In genomic region chr17:29293890-29294579, GRCh38 we compare ENCODE assay signal across 8 cellular contexts. TPM values are rescaled to one million over a fixed set of nuclear protein-coding genes. Genes with fewer than 3 reads are reported as not detected.
DNase-seq lines count a peak whose midpoint lies in the region; ATAC-seq and TF ChIP-seq lines count a peak whose summit lies in the region.

Gene NUFIP2 (minus strand): TSS chr17:29294148. CDS start chr17:29294059, 89 bp downstream.

- H2AFZ ChIP-seq in PC-3 (ENCODE audit: low read length) = peak within 1 kb of the TSS; percentile 97

- peak; percentile 15; the same call in 1 of the 2 replicates for TF ChIP-seq EP300 in Ishikawa (IDR thresholded peaks at IDR 0.05; ENCODE audit: borderline replicate concordance)

- no peaks in the 10 kb centered on the region for H3K9me2 ChIP-seq in PC-3 (replicated peaks; ENCODE audit: low read length)

- intact Hi-C loops in PC-3 (cut with micrococcal nuclease) = loop anchor here (5.0 kb wide), 1 partner anchor 147 kb away; no protein-coding TSS in a partner anchor

- H3F3A ChIP-seq in PC-3 (ENCODE audit: low read length, unreplicated experiment) = no peaks in the 10 kb centered on the region

- H3K9me3 ChIP-seq in PC-3 (ENCODE audit: low read length) (no peaks in the 10 kb centered on the region), mononuclear cell (ENCODE audit: low read depth, low read length) (no peaks in the 10 kb centered on the region)

- POLR2A ChIA-PET in PC-3 (lab: Charles Lee; ENCODE audit: unreplicated experiment) = interaction anchor here (0.6 kb wide), 5 partner anchors 15 to 267 kb away, joined by 3 to 12 read pairs (median 3); no protein-coding TSS in a partner anchor

- H3K9ac ChIP-seq in PC-3 (ENCODE audit: low read length) = peak within 1 kb of the TSS; percentile 94

- no peak for TF ChIP-seq CTCF in PC-3 (conservative IDR thresholded peaks at IDR 0.05; ENCODE audit: low read depth, low read length)
- TF ChIP-seq CTCF in epithelial cell of esophagus (IDR thresholded peaks at IDR 0.05; ENCODE audit: insufficient read depth, low read depth, low read length, missing control alignments) = no peak

- H3K27ac ChIP-seq in PC-3 (ENCODE audit: low read length) = peak within 1 kb of the TSS; percentile 75

- peak; percentile 80 for ATAC-seq in GM21576 (IDR thresholded peaks at IDR 0.05; ENCODE audit: unreplicated experiment)
- peak; percentile 95 for ATAC-seq in PC-3

- H3K27me3 ChIP-seq in PC-3 (ENCODE audit: low read length) (no peaks in the 10 kb centered on the region), mononuclear cell (ENCODE audit: insufficient read depth, low read length) (no peaks in the 10 kb centered on the region)

- H3K36me3 ChIP-seq in PC-3 (ENCODE audit: low read depth, low read length) = peaks cover 9% of the 10 kb centered on the region

- no peak for TF ChIP-seq RAD21 in Ishikawa (IDR thresholded peaks at IDR 0.05; ENCODE audit: low read depth)

- CTCF ChIA-PET in PC-3 (lab: Charles Lee) = interaction anchor here (0.6 kb wide), 3 partner anchors 118 to 145 kb away, joined by 3 to 5 read pairs (median 5); no protein-coding TSS in a partner anchor

- DNase-seq in DMS114 treated with DMSO at 0.1 percent for 48 hours (lab: John Stamatoyannopoulos, UW; ENCODE audit: unreplicated experiment) = peak; percentile 97
- peak; percentile 96 for DNase-seq in PC-3
- peak; percentile 97 for DNase-seq in activated T-cell treated with anti-CD3 and anti-CD28 coated beads for 48 hours (ENCODE audit: low read depth)
- DNase-seq in epithelial cell of esophagus (ENCODE audit: low read depth) = peak; percentile 99
- peak; percentile 92 to 98 for DNase-seq in stimulated activated CD8-positive, alpha-beta memory T cell treated with anti-CD3 and anti-CD28 coated beads, Interleukin-4, amount 100 ng/mL, for 1 hour (ENCODE audit: low read depth in 2 of 2, low spot score in 1 of 2)

- no TSS peak for BruUV-seq in PC-3 (replicated peaks; lab: Mats Ljungman, UMichigan)

- H3K4me3 ChIP-seq in PC-3 (ENCODE audit: low read length) = peak within 1 kb of the TSS; percentile 100
- H3K4me3 ChIP-seq in epithelial cell of esophagus (ENCODE audit: low read length) = peak within 1 kb of the TSS; percentile 97
- peak within 1 kb of the TSS; percentile 96 for H3K4me3 ChIP-seq in mononuclear cell (ENCODE audit: low read length)

- H3K4me2 ChIP-seq in PC-3 (ENCODE audit: low read length) = peak within 1 kb of the TSS; percentile 97

- peaks cover 19% of the 10 kb centered on the region for H3K4me1 ChIP-seq in PC-3 (ENCODE audit: insufficient read depth, low read length)
- H3K4me1 ChIP-seq in mononuclear cell (ENCODE audit: insufficient read depth, low read length) = peaks cover 35% of the 10 kb centered on the region

- H3K79me2 ChIP-seq in PC-3 (ENCODE audit: low read length) = peaks cover 47% of the 10 kb centered on the region

- H4K20me1 ChIP-seq in PC-3 (ENCODE audit: low read length) = peaks cover 29% of the 10 kb centered on the region

TF ChIP-seq in Ishikawa, 13 proteins besides CTCF, POLR2A, EP300 and RAD21:
- TF ChIP-seq CREB1 (IDR thresholded peaks at IDR 0.05; ENCODE audit: low read depth) (peak; percentile 79), MAX (IDR thresholded peaks at IDR 0.05) (peak; percentile 71), TAF1 (IDR thresholded peaks at IDR 0.05; ENCODE audit: low read depth) (peak; percentile 97), YY1 (IDR thresholded peaks at IDR 0.05; ENCODE audit: low read depth) (peak; percentile 84), TCF12 (IDR thresholded peaks at IDR 0.05; ENCODE audit: low read depth) (peak; percentile 39; the same call in 1 of the 2 replicates), CEBPB (IDR thresholded peaks at IDR 0.05) (no peak)

RNA-seq across cellular contexts. Expression of gene NUFIP2, which starts in this region (rescaled TPM):
- total RNA-seq in PC-3 (2014; rRNA removed) (16.1 and 22.6 TPM in 2 replicates), mononuclear cell (99.6 TPM)

Comparison
In these comparisons a context has a peak if more than half of its experiments do, and no peak if none do; other contexts are left out.
1. Peak in every context shown above with its lines: DNase-seq, ATAC-seq, H3K4me3 ChIP-seq and H3K27ac ChIP-seq.